18 cellular contexts compared by ENCODE assay signal in the genomic region with DNA sequence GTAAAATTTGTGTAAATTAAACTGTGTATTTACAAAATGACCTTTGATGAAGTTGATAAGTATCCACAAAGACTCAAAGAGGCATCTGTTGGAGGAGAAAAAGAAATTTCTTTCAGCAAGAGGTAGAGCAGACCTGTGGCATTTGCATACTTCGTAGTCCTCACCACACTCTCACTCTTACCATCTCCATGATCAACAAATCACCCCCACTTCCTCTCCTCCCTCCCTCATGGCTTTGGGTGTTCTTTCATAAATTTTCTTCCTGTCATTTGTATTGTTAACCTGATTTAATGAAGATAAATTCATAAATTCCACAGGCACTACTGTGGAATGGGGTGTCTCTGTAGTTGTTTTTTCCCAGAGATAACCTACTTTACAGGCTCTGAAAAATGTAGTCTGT.
DNase-seq lines count a peak whose midpoint lies in the region; ATAC-seq, FAIRE-seq and TF ChIP-seq lines count a peak whose summit lies in the region.
"Had no signal": no experiment of that assay in that cellular context is flagged by ENCODE, and none has a peak within 500 bp of the region (broad histone marks: within the 10 kb centered on the region; RNA-seq: fewer than 3 reads in every experiment).

No MANE protein-coding gene starts in this region.

- FAIRE-seq in GM12891 (lab: Jason Lieb, UNC): peak; percentile 59
- FAIRE-seq: HTR-8/SVneo, K562 had no signal

- TF ChIP-seq CTCF in NB4 (IDR thresholded peaks at IDR 0.05; ENCODE audit: low read depth, low read length): no peak

- TF ChIP-seq POLR2A in GM12891 (IDR thresholded peaks at IDR 0.05; ENCODE audit: low read depth, low read length): no peak
- no peak for TF ChIP-seq POLR2A in NB4 (IDR thresholded peaks at IDR 0.05; ENCODE audit: extremely low read depth, insufficient read length)

- peak; percentile 47 for ATAC-seq in GM18907 (IDR thresholded peaks at IDR 0.05; ENCODE audit: unreplicated experiment)
- no peak for ATAC-seq in HG03520 (IDR thresholded peaks at IDR 0.05; ENCODE audit: unreplicated experiment)
- ATAC-seq: CD8-positive, alpha-beta T cell; K562 had no signal

- DNase-seq in GM12891 (ENCODE audit: insufficient read length, low spot score): no peak
- DNase-seq in Jurkat, Clone E6-1 (ENCODE audit: low read depth, low spot score): peak; percentile 59
- peak; percentile 46 for DNase-seq in NB4 (ENCODE audit: low read depth)
- DNase-seq in HuH-7 (ENCODE audit: low spot score): no peak
- DNase-seq in iPS-NIHi7 (ENCODE audit: extremely low spot score): no peak
- DNase-seq in D341Med (ENCODE audit: low spot score): no peak
- DNase-seq: ACHN; BE2C; CD8-positive, alpha-beta T cell; MV-4-11; NCI-H1436; NCI-H2081; NCI-H524; SIG-M5 had no signal

- H3K4me3 ChIP-seq in Jurkat, Clone E6-1 (ENCODE audit: low read length): no peak overlapping the region
- no peak overlapping the region for H3K4me3 ChIP-seq in NB4 (ENCODE audit: low read depth, low read length)
- H3K4me3 ChIP-seq: K562 had no signal

TF ChIP-seq in GM12891, 5 proteins besides CTCF, POLR2A, EP300 and RAD21:
- TF ChIP-seq PAX5 (IDR thresholded peaks at IDR 0.05; ENCODE audit: insufficient read depth, low read length, severe bottlenecking): no peak
- no peak for TF ChIP-seq POU2F2 (IDR thresholded peaks at IDR 0.05; ENCODE audit: low read depth, low read length)
- no peak for TF ChIP-seq TAF1 (IDR thresholded peaks at IDR 0.05; ENCODE audit: low read depth, low read length)
- TF ChIP-seq SPI1 (IDR thresholded peaks at IDR 0.05; ENCODE audit: low read depth, low read length): no peak
- TF ChIP-seq POLR2AphosphoS5 (IDR thresholded peaks at IDR 0.05; ENCODE audit: low read depth, low read length): no peak

Comparison
In these comparisons a context has a peak if more than half of its experiments do, and no peak if none do; other contexts are left out.
1. DNase-seq: peak in Jurkat, Clone E6-1 (single experiment) and NB4 (single experiment); none in GM12891 (single experiment), HuH-7 (single experiment), iPS-NIHi7 (single experiment) and D341Med (single experiment).